24 cellular contexts compared by ENCODE assay signal in the genomic region with DNA sequence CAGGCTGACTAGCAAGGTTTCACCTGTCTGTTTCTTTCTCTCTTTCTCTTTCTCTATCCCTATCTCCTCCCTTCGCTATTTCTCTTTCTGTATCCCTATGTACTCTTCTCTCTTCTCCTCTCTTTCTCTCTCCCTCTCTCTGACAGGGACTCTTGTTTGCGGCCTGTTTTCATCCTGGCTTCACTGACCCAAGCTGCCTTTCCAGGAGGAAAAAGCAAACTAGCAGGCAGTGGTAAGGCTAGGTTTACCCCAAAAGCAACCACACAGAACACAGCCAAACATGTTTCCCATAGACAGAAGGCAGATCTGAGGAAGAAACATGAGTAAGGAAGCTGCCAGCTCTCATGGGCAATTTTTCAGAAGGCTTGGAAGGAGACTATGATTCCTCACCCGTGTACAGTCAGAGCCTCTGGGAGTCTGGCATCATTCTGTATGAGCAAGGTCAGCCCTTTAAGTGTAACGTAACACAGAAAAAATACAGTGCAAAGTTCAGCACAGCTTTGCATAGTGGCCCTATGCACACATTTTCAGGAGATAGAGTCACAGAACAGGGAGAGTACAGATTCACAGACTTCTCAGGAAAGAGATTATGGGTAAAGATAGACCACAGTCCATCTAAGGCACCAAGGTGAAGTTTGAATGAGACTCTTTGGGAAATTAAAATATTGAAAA.
"Had no signal": no experiment of that assay in that cellular context is flagged by ENCODE, and none has a peak within 500 bp of the region (broad histone marks: within the 10 kb centered on the region; RNA-seq: fewer than 3 reads in every experiment).

No MANE protein-coding gene starts in this region.

- H3K4me3 ChIP-seq: heart left ventricle, left ventricle myocardium inferior, pancreas, psoas muscle, smooth muscle cell, stomach, thyroid gland, upper lobe of right lung had no signal

- H3K4me1 ChIP-seq: foreskin keratinocyte, heart left ventricle, left ventricle myocardium inferior, pancreas, psoas muscle, stomach, thyroid gland, upper lobe of right lung had no signal

- H3K27ac ChIP-seq: foreskin keratinocyte, heart left ventricle, left ventricle myocardium inferior, pancreas, psoas muscle, stomach, thyroid gland, upper lobe of right lung had no signal

- H3K27ac Mint-ChIP-seq: activated CD8-positive, alpha-beta T cell treated with anti-CD3 and anti-CD28 coated beads for 36 hours; activated naive CD4-positive, alpha-beta T cell treated with anti-CD3 and anti-CD28 coated beads, Interleukin-2, amount 50 U/mL, for 72 hours; activated T-helper 2 cell treated with anti-CD3 and anti-CD28 coated beads, Interferon-gamma antibody, Interleukin-2, Interleukin-4, amounts not matched to agents 10 μg/mL and 5 μg/mL and 100 μg/mL, durations not matched to agents 14 hours and 24 hours and 36 hours; effector memory CD8-positive, alpha-beta T cell; stimulated activated naive B cell treated with anti-CD40 and anti-IgM and Interleukin-4, amounts not matched to agents 10 μg/mL and 1 μg/mL and 100 μg/mL, for 72 hours; WTC11 had no signal

- ATAC-seq: activated CD8-positive, alpha-beta T cell treated with anti-CD3 and anti-CD28 coated beads for 36 hours; activated naive CD4-positive, alpha-beta T cell treated with anti-CD3 and anti-CD28 coated beads, Interleukin-2, amount 50 U/mL, for 72 hours; effector memory CD8-positive, alpha-beta T cell; foreskin keratinocyte; heart left ventricle; pancreas; psoas muscle; stimulated activated naive B cell treated with anti-CD40 and anti-IgM and Interleukin-4, amounts not matched to agents 10 μg/mL and 1 μg/mL and 100 μg/mL, for 72 hours; upper lobe of right lung; WTC11 had no signal

- H3K36me3 Mint-ChIP-seq: activated naive CD4-positive, alpha-beta T cell treated with anti-CD3 and anti-CD28 coated beads, Interleukin-2, amount 50 U/mL, for 72 hours; stimulated activated naive B cell treated with anti-CD40 and anti-IgM and Interleukin-4, amounts not matched to agents 10 μg/mL and 1 μg/mL and 100 μg/mL, for 72 hours; WTC11 had no signal

- H3K4me3 Mint-ChIP-seq: activated CD8-positive, alpha-beta T cell treated with anti-CD3 and anti-CD28 coated beads for 36 hours; effector memory CD8-positive, alpha-beta T cell; stimulated activated naive B cell treated with anti-CD40 and anti-IgM and Interleukin-4, amounts not matched to agents 10 μg/mL and 1 μg/mL and 100 μg/mL, for 72 hours; WTC11 had no signal

- DNase-seq: activated CD4-positive, alpha-beta T cell treated with anti-CD3 and anti-CD28 coated beads, Interleukin-2, amount 50 U/mL, for 1 hour; activated CD8-positive, alpha-beta T cell treated with anti-CD3 and anti-CD28 coated beads for 36 hours; activated naive CD4-positive, alpha-beta T cell; activated T-cell treated with anti-CD3 and anti-CD28 coated beads, Interleukin-2, amount 50 U/mL, for 48 hours; anterior cingulate cortex; cortex of kidney; effector memory CD8-positive, alpha-beta T cell; foreskin keratinocyte; heart left ventricle; left ventricle myocardium inferior; mammary epithelial cell; nucleus accumbens; pancreas; psoas muscle; stimulated activated CD4-positive, alpha-beta T cell treated with anti-CD3 and anti-CD28 coated beads, Interleukin-1b, Interleukin-23, amount 100 ng/mL, for 48 hours; stimulated activated naive B cell treated with anti-CD40 and anti-IgM and Interleukin-4, amounts not matched to agents 10 μg/mL and 1 μg/mL and 100 μg/mL, for 72 hours; stomach; T-helper 2 cell; thyroid gland; upper lobe of right lung had no signal

- H3K4me2 ChIP-seq: smooth muscle cell had no signal

- H3K9me3 ChIP-seq: heart left ventricle, left ventricle myocardium inferior, pancreas, psoas muscle, stomach, thyroid gland, upper lobe of right lung had no signal

- H3K27me3 ChIP-seq: foreskin keratinocyte, pancreas, stomach, thyroid gland, upper lobe of right lung had no signal

- H3K4me1 Mint-ChIP-seq: stimulated activated naive B cell treated with anti-CD40 and anti-IgM and Interleukin-4, amounts not matched to agents 10 μg/mL and 1 μg/mL and 100 μg/mL, for 72 hours; WTC11 had no signal

- H3K9me3 Mint-ChIP-seq: activated CD8-positive, alpha-beta T cell treated with anti-CD3 and anti-CD28 coated beads for 36 hours; activated naive CD4-positive, alpha-beta T cell treated with anti-CD3 and anti-CD28 coated beads, Interleukin-2, amount 50 U/mL, for 72 hours; activated T-helper 2 cell treated with anti-CD3 and anti-CD28 coated beads, Interferon-gamma antibody, Interleukin-2, Interleukin-4, amounts not matched to agents 10 μg/mL and 5 μg/mL and 100 μg/mL, durations not matched to agents 14 hours and 24 hours and 36 hours; effector memory CD8-positive, alpha-beta T cell; stimulated activated naive B cell treated with anti-CD40 and anti-IgM and Interleukin-4, amounts not matched to agents 10 μg/mL and 1 μg/mL and 100 μg/mL, for 72 hours; WTC11 had no signal

- H3K36me3 ChIP-seq: heart left ventricle, left ventricle myocardium inferior, pancreas, stomach, thyroid gland, upper lobe of right lung had no signal
